Comparison of ENCODE assay signal across 10 cellular contexts in genomic region chr1:46173361-46173856, GRCh38. TPM values are rescaled to one million over a fixed set of nuclear protein-coding genes. Genes with fewer than 3 reads are reported as not detected.
DNase-seq lines count a peak whose midpoint lies in the region; ATAC-seq and TF ChIP-seq lines count a peak whose summit lies in the region.
"Had no signal": no experiment of that assay in that cellular context is flagged by ENCODE, and none has a peak within 500 bp of the region (broad histone marks: within the 10 kb centered on the region; RNA-seq: fewer than 3 reads in every experiment).

No MANE protein-coding gene starts in this region.

- H3K9ac ChIP-seq in OCI-LY3 (ENCODE audit: low read length), result no peak overlapping the region
- H3K9ac ChIP-seq in smooth muscle cell (ENCODE audit: low read depth), result no peak overlapping the region

- DNase-seq in NCI-H345 (lab: John Stamatoyannopoulos, UW) (peak; percentile 45), NCI-H345 treated with DMSO at 0.1 percent for 48 hours (lab: John Stamatoyannopoulos, UW; ENCODE audit: unreplicated experiment) (no peak), glomerular visceral epithelial cell (ENCODE audit: extremely low spot score) (peak; percentile 16), smooth muscle cell (lab: John Stamatoyannopoulos, UW; ENCODE audit: unreplicated experiment) (no peak)
- no peak for DNase-seq in activated CD4-positive, CD25-positive, alpha-beta regulatory T cell treated with anti-CD3 and anti-CD28 coated beads, Interleukin-2, amount 50 U/mL, for 72 hours

- H3K27ac ChIP-seq in OCI-LY3 (ENCODE audit: low read length) (no peak overlapping the region), smooth muscle cell (ENCODE audit: low read depth) (peak overlapping the region; percentile 86)

- H3K4me3 ChIP-seq in OCI-LY3 (ENCODE audit: low read length), result no peak overlapping the region
- no peak overlapping the region for H3K4me3 ChIP-seq in smooth muscle cell
- H3K4me3 ChIP-seq: lung had no signal

- TF ChIP-seq CTCF in OCI-LY3 (IDR thresholded peaks at IDR 0.05; ENCODE audit: low read depth, low read length), result peak; percentile 26; the same call in 1 of the 2 replicates
- TF ChIP-seq CTCF in smooth muscle cell (IDR thresholded peaks at IDR 0.05; ENCODE audit: borderline replicate concordance, insufficient read depth, poor library complexity, severe bottlenecking), result no peak

- H3K4me2 ChIP-seq in OCI-LY3 (ENCODE audit: low read length), result no peak overlapping the region
- H3K4me2 ChIP-seq in smooth muscle cell, result peak overlapping the region; percentile 71

- H3K79me2 ChIP-seq in OCI-LY3 (ENCODE audit: low read length) (no peaks in the 10 kb centered on the region), smooth muscle cell (ENCODE audit: low read depth) (no peaks in the 10 kb centered on the region)

- no peaks in the 10 kb centered on the region for H3F3A ChIP-seq in smooth muscle cell (ENCODE audit: low read depth)

- H3K4me1 ChIP-seq in OCI-LY3 (ENCODE audit: low read length) (peaks cover 8% of the 10 kb centered on the region; the same call in 1 of the 2 replicates), smooth muscle cell (ENCODE audit: low read depth) (peaks cover 13% of the 10 kb centered on the region)

- H4K20me1 ChIP-seq in OCI-LY3 (ENCODE audit: insufficient read depth, low read length) (no peaks in the 10 kb centered on the region), smooth muscle cell (ENCODE audit: low read depth) (no peaks in the 10 kb centered on the region)

- H3K36me3 ChIP-seq in OCI-LY3 (replicated peaks; ENCODE audit: low read depth, low read length), result no peaks in the 10 kb centered on the region
- H3K36me3 ChIP-seq in smooth muscle cell (ENCODE audit: low read depth), result no peaks in the 10 kb centered on the region

- ATAC-seq in GM21723 (IDR thresholded peaks at IDR 0.05; ENCODE audit: unreplicated experiment) (no peak), GM19035 (IDR thresholded peaks at IDR 0.05; ENCODE audit: unreplicated experiment) (no peak)

- 37% methylated on average over 4 of the region's 4 CpGs for WGBS in smooth muscle cell (ENCODE audit: low lambda C conversion rate)

- H3K27me3 ChIP-seq in OCI-LY3 (ENCODE audit: low read depth, low read length) (0 out of 2 replicates have a peak, but pooled peaks cover 2% of the 10 kb centered on the region), smooth muscle cell (ENCODE audit: low read depth) (no peaks in the 10 kb centered on the region)

- H2AFZ ChIP-seq in OCI-LY3 (ENCODE audit: low read depth, low read length), result no peak overlapping the region
- peak overlapping the region; percentile 39 for H2AFZ ChIP-seq in smooth muscle cell (ENCODE audit: low read depth)

- H3K9me3 ChIP-seq in OCI-LY3 (ENCODE audit: insufficient read depth, low read length) (no peaks in the 10 kb centered on the region), smooth muscle cell (replicated peaks; ENCODE audit: low read depth) (no peaks in the 10 kb centered on the region)

RNA-seq across cellular contexts. Expression of gene TSPAN1, which starts 1.5 kb away (rescaled TPM):
- 1.7 and 10.8 TPM in 2 replicates for total RNA-seq in smooth muscle cell
- polyA plus RNA-seq in smooth muscle cell, result 2.4 and 8.0 TPM in 2 replicates
- total RNA-seq: activated CD8-positive, alpha-beta memory T cell treated with anti-CD3 and anti-CD28 coated beads for 36 hours had no signal

RNA-seq across cellular contexts. Expression of gene P3R3URF, which starts 2.9 kb away (rescaled TPM):
- total RNA-seq in smooth muscle cell, result not detected in 2 replicates
- not detected in 2 replicates for polyA plus RNA-seq in smooth muscle cell
- total RNA-seq: activated CD8-positive, alpha-beta memory T cell treated with anti-CD3 and anti-CD28 coated beads for 36 hours; lung had no signal
- polyA plus RNA-seq: lung had no signal

RNA-seq across cellular contexts. Expression of gene POMGNT1, which starts 24.8 kb away (rescaled TPM):
- total RNA-seq in smooth muscle cell, result 39.4 and 56.1 TPM in 2 replicates
- polyA plus RNA-seq in smooth muscle cell, result 72.4 and 91.0 TPM in 2 replicates

RNA-seq across cellular contexts. Expression of gene LURAP1, which starts 29.7 kb away (rescaled TPM):
- 0.67 and 3.2 TPM in 2 replicates for total RNA-seq in smooth muscle cell
- polyA plus RNA-seq in smooth muscle cell, result 0.85 and 1.4 TPM in 2 replicates

RNA-seq across cellular contexts. Expression of gene PIK3R3, which starts 41.0 kb away (rescaled TPM):
- 5.6 TPM in 2 replicates for total RNA-seq in smooth muscle cell
- polyA plus RNA-seq in smooth muscle cell, result 3.7 and 5.3 TPM in 2 replicates

Comparison
In these comparisons a context has a peak if more than half of its experiments do, and no peak if none do; other contexts are left out.
1. DNase-seq: peak in NCI-H345 (single experiment) and glomerular visceral epithelial cell (single experiment); none in NCI-H345 treated with DMSO at 0.1 percent for 48 hours (single experiment), smooth muscle cell (single experiment) and activated CD4-positive, CD25-positive, alpha-beta regulatory T cell treated with anti-CD3 and anti-CD28 coated beads, Interleukin-2, amount 50 U/mL, for 72 hours (single experiment).